Comparison of ENCODE assay signal across 14 cellular contexts in the genomic region with DNA sequence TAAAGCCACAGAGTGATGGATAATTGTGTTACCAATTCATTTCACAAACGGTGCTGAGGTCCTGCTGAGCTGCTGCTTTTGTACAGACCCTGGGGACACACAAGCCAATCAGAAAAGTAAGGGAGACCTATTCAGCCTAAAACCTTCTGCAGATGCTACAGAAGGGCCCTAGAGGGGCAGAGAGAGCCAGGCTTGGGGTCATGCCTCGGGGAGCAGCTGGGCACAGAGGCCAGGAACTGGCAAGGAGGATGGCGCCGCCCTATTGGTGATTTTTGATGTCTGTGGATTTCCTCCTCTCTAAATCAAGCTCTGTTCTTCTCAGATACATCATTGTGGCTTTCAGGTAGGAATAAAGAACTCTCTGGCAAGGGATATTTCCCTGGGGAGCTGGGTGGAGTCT.
A peak's percentile ranks its signal among the peaks of the same experiment; 100 is the strongest.
DNase-seq lines count a peak whose midpoint lies in the region; ATAC-seq and TF ChIP-seq lines count a peak whose summit lies in the region.
"Had no signal": no experiment of that assay in that cellular context is flagged by ENCODE, and none has a peak within 500 bp of the region (broad histone marks: within the 10 kb centered on the region; RNA-seq: fewer than 3 reads in every experiment).

No MANE protein-coding gene starts in this region.

- H3K4me3 Mint-ChIP-seq in endothelial cell (ENCODE audit: unreplicated experiment) = no peak overlapping the region
- H3K4me3 Mint-ChIP-seq: activated CD8-positive, alpha-beta memory T cell treated with anti-CD3 and anti-CD28 coated beads, Interleukin-2, amount 10 ng/mL, durations not matched to agents 7 days and 5 days had no signal

- no peaks in the 10 kb centered on the region for H3K36me3 Mint-ChIP-seq in endothelial cell (ENCODE audit: low read depth, unreplicated experiment)
- H3K36me3 Mint-ChIP-seq: activated CD8-positive, alpha-beta memory T cell treated with anti-CD3 and anti-CD28 coated beads, Interleukin-2, amount 10 ng/mL, durations not matched to agents 7 days and 5 days had no signal

- H3K27ac Mint-ChIP-seq in endothelial cell (ENCODE audit: unreplicated experiment) = no peak overlapping the region
- H3K27ac Mint-ChIP-seq: activated CD8-positive, alpha-beta memory T cell treated with anti-CD3 and anti-CD28 coated beads, Interleukin-2, amount 10 ng/mL, durations not matched to agents 7 days and 5 days had no signal

- H3K9me3 Mint-ChIP-seq in endothelial cell (ENCODE audit: unreplicated experiment) = no peaks in the 10 kb centered on the region

- peaks cover 33% of the 10 kb centered on the region for H3K4me1 Mint-ChIP-seq in endothelial cell (ENCODE audit: unreplicated experiment)
- H3K4me1 Mint-ChIP-seq: activated CD8-positive, alpha-beta memory T cell treated with anti-CD3 and anti-CD28 coated beads, Interleukin-2, amount 10 ng/mL, durations not matched to agents 7 days and 5 days had no signal

- no peak for ATAC-seq in GM21423 (IDR thresholded peaks at IDR 0.05; ENCODE audit: unreplicated experiment)
- ATAC-seq: activated CD8-positive, alpha-beta memory T cell treated with anti-CD3 and anti-CD28 coated beads, Interleukin-2, amount 10 ng/mL, durations not matched to agents 7 days and 5 days; pancreas had no signal

- H3K27me3 Mint-ChIP-seq in endothelial cell (ENCODE audit: unreplicated experiment) = peaks cover 14% of the 10 kb centered on the region
- H3K27me3 Mint-ChIP-seq: activated CD8-positive, alpha-beta memory T cell treated with anti-CD3 and anti-CD28 coated beads, Interleukin-2, amount 10 ng/mL, durations not matched to agents 7 days and 5 days had no signal

- CTCF ChIA-PET in GM10248 (lab: Yijun Ruan, JAX) = interaction anchor here (1.2 kb wide), 1 partner anchor 16 kb away, joined by 3 read pairs; no protein-coding TSS in a partner anchor

- TF ChIP-seq CTCF in GM10248 (IDR thresholded peaks at IDR 0.05; ENCODE audit: control extremely low read depth, extremely low read depth, low read depth, missing control alignments) (peak; percentile 7), endothelial cell (IDR thresholded peaks at IDR 0.05; ENCODE audit: unreplicated experiment) (peak; percentile 16)

- DNase-seq in NCI-H1436 (lab: John Stamatoyannopoulos, UW) = peak; percentile 12
- DNase-seq in NCI-H1436 treated with DMSO at 0.1 percent for 48 hours (lab: John Stamatoyannopoulos, UW) = no peak
- no peak for DNase-seq in GM10248 (ENCODE audit: extremely low spot score)
- DNase-seq in NCI-H69 (lab: John Stamatoyannopoulos, UW) = peak; percentile 69
- DNase-seq in endothelial cell (ENCODE audit: low spot score) = no peak
- no peak for DNase-seq in activated gamma-delta T cell treated with Interleukin-2 at 50 U/mL for 16 hours
- DNase-seq in effector CD8-positive, alpha-beta T cell (lab: John Stamatoyannopoulos, UW) = no peak
- DNase-seq: ACHN; activated CD8-positive, alpha-beta memory T cell treated with anti-CD3 and anti-CD28 coated beads, Interleukin-2, amount 10 ng/mL, durations not matched to agents 7 days and 5 days; amniotic stem cell; NCI-H510A; pancreas; T-helper 1 cell had no signal

- POLR2A ChIA-PET in GM10248 (lab: Yijun Ruan, JAX) = no interaction called here

Comparison
In these comparisons a context has a peak if more than half of its experiments do, and no peak if none do; other contexts are left out.
1. DNase-seq: peak in NCI-H1436 (single experiment) and NCI-H69 (single experiment); none in NCI-H1436 treated with DMSO at 0.1 percent for 48 hours (single experiment), GM10248 (single experiment), endothelial cell (single experiment), activated gamma-delta T cell treated with Interleukin-2 at 50 U/mL for 16 hours (single experiment) and effector CD8-positive, alpha-beta T cell (single experiment).